ENCODE assay signal across 30 cellular contexts in the genomic region with DNA sequence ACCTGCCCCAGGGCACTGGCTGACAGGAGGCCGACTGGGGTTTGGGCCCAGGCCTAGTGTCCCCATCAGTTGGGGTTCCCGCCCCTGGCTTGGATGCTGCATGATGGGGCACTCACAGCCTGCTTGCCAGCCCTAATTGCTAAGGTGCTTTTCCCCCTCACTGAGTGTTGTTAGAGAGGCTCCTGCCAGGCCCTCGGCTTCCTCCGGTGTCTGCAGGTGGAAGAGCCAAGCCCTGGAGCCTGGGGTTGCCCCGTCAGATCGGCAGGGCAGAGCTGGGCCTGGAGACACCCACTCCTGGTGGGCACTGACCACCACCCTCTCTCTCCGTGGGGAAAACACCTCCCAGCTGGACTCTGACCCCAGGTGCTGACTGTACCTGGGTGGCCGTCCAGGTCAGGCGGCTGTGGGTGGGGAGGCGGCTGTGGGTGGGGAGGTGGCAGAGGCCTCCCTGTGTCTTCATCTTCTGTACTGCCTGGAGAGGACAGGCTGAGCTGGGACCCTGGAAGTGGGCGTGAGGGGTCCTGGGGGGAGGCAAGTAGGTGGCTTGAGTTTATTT. TPM values are rescaled to one million over a fixed set of nuclear protein-coding genes. Genes with fewer than 3 reads are reported as not detected.
"Had no signal": no experiment of that assay in that cellular context is flagged by ENCODE, and none has a peak within 500 bp of the region (broad histone marks: within the 10 kb centered on the region; RNA-seq: fewer than 3 reads in every experiment).

No MANE protein-coding gene starts in this region.

- ATAC-seq: activated T-helper 17 cell treated with anti-CD3 and anti-CD28 coated beads, Interleukin-2, amount 50 U/mL, for 72 hours had no signal

- H3K36me3 ChIP-seq: adrenal gland, MG63, SJCRH30 had no signal

- DNase-seq: activated CD4-positive, alpha-beta memory T cell treated with anti-CD3 and anti-CD28 coated beads for 36 hours; activated CD4-positive, alpha-beta T cell treated with anti-CD3 and anti-CD28 coated beads, Interleukin-2, amount 10 ng/mL, durations not matched to agents 7 days and 5 days; activated CD4-positive, CD25-positive, alpha-beta regulatory T cell; activated CD8-positive, alpha-beta memory T cell treated with anti-CD3 and anti-CD28 coated beads for 24 hours; activated gamma-delta T cell; activated naive CD4-positive, alpha-beta T cell treated with anti-CD3 and anti-CD28 coated beads, Interleukin-2, amount 10 ng/mL, durations not matched to agents 7 days and 5 days; activated naive CD8-positive, alpha-beta T cell treated with anti-CD3 and anti-CD28 coated beads, Interleukin-2, amount 10 ng/mL, durations not matched to agents 7 days and 5 days; activated T-cell treated with anti-CD3 and anti-CD28 coated beads, Interleukin-2, amount 50 U/mL, for 48 hours; adrenal gland; anterior cingulate cortex; MG63; MV-4-11; NCI-H1105; NCI-H1436; NCI-H187; NCI-H2081; NCI-H2227 treated with DMSO at 0.1 percent for 48 hours; NCI-H446 treated with DMSO at 0.1 percent for 48 hours; NCI-H524 treated with DMSO at 0.1 percent for 48 hours; NCI-H748 treated with DMSO at 0.1 percent for 48 hours; Right ventricle myocardium superior; RPMI8226; SJCRH30; SK-N-SH; T-helper 1 cell had no signal

- H3K9me3 ChIP-seq: adrenal gland, MG63, SJCRH30, SK-N-SH had no signal

- H3K4me3 ChIP-seq: adrenal gland, MG63, SJCRH30 had no signal

- H3K27ac ChIP-seq: adrenal gland, SJCRH30, VCaP had no signal

- H3K27me3 ChIP-seq: adrenal gland, MG63 had no signal

- H3K4me1 ChIP-seq: SJCRH30 had no signal

- H3K9ac ChIP-seq: SK-N-SH had no signal

RNA-seq across cellular contexts. Expression of a gene that starts 14.2 kb away (rescaled TPM):
- total RNA-seq: activated CD4-positive, alpha-beta memory T cell treated with anti-CD3 and anti-CD28 coated beads for 36 hours; activated CD4-positive, alpha-beta T cell treated with anti-CD3 and anti-CD28 coated beads, Interleukin-2, amount 10 ng/mL, durations not matched to agents 7 days and 5 days; activated naive CD8-positive, alpha-beta T cell treated with anti-CD3 and anti-CD28 coated beads, Interleukin-2, amount 10 ng/mL, durations not matched to agents 7 days and 5 days; activated T-helper 17 cell treated with anti-CD3 and anti-CD28 coated beads, Interleukin-2, amount 50 U/mL, for 72 hours; adrenal gland; cardiac septum; OCI-LY7; Right ventricle myocardium superior; SJCRH30; T-helper 2 cell treated with Interferon-gamma antibody and Interleukin-4, amounts not matched to agents 100 ng/mL and 5 ng/mL, for 36 hours had no signal
